Comparison of ENCODE assay signal across 13 cellular contexts in genomic region chr19:50465986-50466771, GRCh38. TPM values are rescaled to one million over a fixed set of nuclear protein-coding genes. Genes with fewer than 3 reads are reported as not detected.
DNase-seq lines count a peak whose midpoint lies in the region; ATAC-seq and TF ChIP-seq lines count a peak whose summit lies in the region.
"Had no signal": no experiment of that assay in that cellular context is flagged by ENCODE, and none has a peak within 500 bp of the region (broad histone marks: within the 10 kb centered on the region; RNA-seq: fewer than 3 reads in every experiment).

No MANE protein-coding gene starts in this region.

- WGBS in testis, 2 donors, result 77 to 85% methylated on average over 26 to 34 of the region's 34 CpGs

- no peak for TF ChIP-seq POLR2A in testis (IDR thresholded peaks at IDR 0.05)

- POLR2A ChIA-PET in RWPE1 (lab: Yijun Ruan, JAX; ENCODE audit: low non-redundant PET), result no interaction called here

- peak; percentile 40; the same call in 1 of the 2 replicates for TF ChIP-seq CTCF in VCaP (conservative IDR thresholded peaks at IDR 0.05)
- TF ChIP-seq CTCF in lower lobe of right lung (IDR thresholded peaks at IDR 0.05), result no peak
- no peak for TF ChIP-seq CTCF in testis (IDR thresholded peaks at IDR 0.05)
- no peak for TF ChIP-seq CTCF in RWPE1 (conservative IDR thresholded peaks at IDR 0.05; ENCODE audit: low read depth)

- H3K9me3 ChIP-seq in lower lobe of right lung (no peaks in the 10 kb centered on the region), testis (no peaks in the 10 kb centered on the region)

- ATAC-seq in lower lobe of right lung, result peak; percentile 83 to 89
- ATAC-seq: activated naive CD4-positive, alpha-beta T cell treated with anti-CD3 and anti-CD28 coated beads, Interleukin-2, amount 50 U/mL, for 72 hours had no signal

- in situ Hi-C loops in KBM-7 (cut with MboI; ENCODE audit: low pct_unique_long_range_greater_than_20kb, low sequenced_read_pairs), result no loop called here

- intact Hi-C loops in lower lobe of right lung (cut with DNase I), result no loop called here
- intact Hi-C loops in testis (cut with DNase I; ENCODE audit: low total_unique reads), result no loop called here

- H3K4me1 ChIP-seq in lower lobe of right lung, result no peaks in the 10 kb centered on the region
- H3K4me1 ChIP-seq in testis, result no peaks in the 10 kb centered on the region

- DNase-seq in AG20443 (ENCODE audit: low spot score) (peak; percentile 59), HUDEP-2 (lab: John Stamatoyannopoulos, UW; ENCODE audit: unreplicated experiment in 76 of 76) (peak in 74 of 76 experiments; percentile 63 to 94 (median 87)), lower lobe of right lung (peak; percentile 79), testis (no peak), RWPE1 (ENCODE audit: low spot score) (no peak), KBM-7 (no peak)
- no peak for DNase-seq in activated effector memory CD4-positive, alpha-beta T cell treated with Interleukin-2 at 50 U/mL for 16 hours
- DNase-seq: stimulated activated naive CD4-positive, alpha-beta T cell had no signal

- CTCF ChIA-PET in RWPE1 (lab: Yijun Ruan, JAX), result interaction anchor here (0.7 to 0.9 kb wide), 2 partner anchors 98 to 338 kb away, joined by 3 read pairs; no protein-coding TSS in a partner anchor

- H3K27ac ChIP-seq in VCaP (no peak overlapping the region), lower lobe of right lung (no peak overlapping the region), testis (no peak overlapping the region), RWPE1 (no peak overlapping the region)

- H3K4me3 ChIP-seq in lower lobe of right lung, result no peak overlapping the region
- H3K4me3 ChIP-seq in testis, result no peak overlapping the region

- H3K36me3 ChIP-seq in lower lobe of right lung, result no peaks in the 10 kb centered on the region
- H3K36me3 ChIP-seq in testis (ENCODE audit: low read depth, missing control alignments), result no peaks in the 10 kb centered on the region

- H3K27me3 ChIP-seq in lower lobe of right lung (ENCODE audit: low read depth), result no peaks in the 10 kb centered on the region
- no peaks in the 10 kb centered on the region for H3K27me3 ChIP-seq in testis

RNA-seq across cellular contexts. Expression of gene EMC10, which starts 10.1 kb away (rescaled TPM):
- total RNA-seq in lower lobe of right lung (95.6 TPM), testis (100 to 1,000 TPM; 203 to 311 TPM)
- polyA plus RNA-seq in testis (ENCODE audit: insufficient read depth, low read depth, low replicate concordance), result 162 TPM

RNA-seq across cellular contexts. Expression of gene GARIN5A, which starts 10.5 kb away (rescaled TPM):
- total RNA-seq in lower lobe of right lung, result 2.2 TPM
- 100 to 1,000 TPM in 1 of 2 donors, 10 to 100 TPM in 1; 60.0 to 120 TPM for total RNA-seq in testis
- 126 TPM for polyA plus RNA-seq in testis (ENCODE audit: insufficient read depth, low read depth, low replicate concordance)
- total RNA-seq: posterior vena cava had no signal

RNA-seq across cellular contexts. Expression of gene MYBPC2, which starts 33.5 kb away (rescaled TPM):
- total RNA-seq in lower lobe of right lung, result not detected
- under 1 TPM; 0.31 to 0.63 TPM for total RNA-seq in testis
- 3.2 TPM for polyA plus RNA-seq in testis (ENCODE audit: insufficient read depth, low read depth, low replicate concordance)
- total RNA-seq: frontal cortex, G401 had no signal

RNA-seq across cellular contexts. Expression of gene JOSD2, which starts 44.8 kb away (rescaled TPM):
- total RNA-seq in lower lobe of right lung, result 40.4 TPM
- 10 to 100 TPM; 26.1 to 37.7 TPM for total RNA-seq in testis
- polyA plus RNA-seq in testis (ENCODE audit: insufficient read depth, low read depth, low replicate concordance), result 21.6 TPM

RNA-seq across cellular contexts. Expression of gene SPIB, which starts 47.4 kb away (rescaled TPM):
- total RNA-seq in lower lobe of right lung, result 0.12 TPM
- total RNA-seq in testis, result 1 to 10 TPM in 1 of 2 donors, under 1 TPM in 1; 0.24 to 1.1 TPM
- 1.6 TPM for polyA plus RNA-seq in testis (ENCODE audit: insufficient read depth, low read depth, low replicate concordance)

Comparison
In these comparisons a context has a peak if more than half of its experiments do, and no peak if none do; other contexts are left out.
1. DNase-seq: peak in AG20443 (single experiment), HUDEP-2 (74 of 76) and lower lobe of right lung (single experiment); none in testis (single experiment), RWPE1 (single experiment), activated effector memory CD4-positive, alpha-beta T cell treated with Interleukin-2 at 50 U/mL for 16 hours (single experiment) and KBM-7 (single experiment).
2. RNA of gene GARIN5A, which starts 10.5 kb away (total RNA-seq): 60.0 to 120 TPM in testis; 2.2 TPM in lower lobe of right lung (single experiment); every median in the first group is over 10 times any median in the second.